In the genomic region with DNA sequence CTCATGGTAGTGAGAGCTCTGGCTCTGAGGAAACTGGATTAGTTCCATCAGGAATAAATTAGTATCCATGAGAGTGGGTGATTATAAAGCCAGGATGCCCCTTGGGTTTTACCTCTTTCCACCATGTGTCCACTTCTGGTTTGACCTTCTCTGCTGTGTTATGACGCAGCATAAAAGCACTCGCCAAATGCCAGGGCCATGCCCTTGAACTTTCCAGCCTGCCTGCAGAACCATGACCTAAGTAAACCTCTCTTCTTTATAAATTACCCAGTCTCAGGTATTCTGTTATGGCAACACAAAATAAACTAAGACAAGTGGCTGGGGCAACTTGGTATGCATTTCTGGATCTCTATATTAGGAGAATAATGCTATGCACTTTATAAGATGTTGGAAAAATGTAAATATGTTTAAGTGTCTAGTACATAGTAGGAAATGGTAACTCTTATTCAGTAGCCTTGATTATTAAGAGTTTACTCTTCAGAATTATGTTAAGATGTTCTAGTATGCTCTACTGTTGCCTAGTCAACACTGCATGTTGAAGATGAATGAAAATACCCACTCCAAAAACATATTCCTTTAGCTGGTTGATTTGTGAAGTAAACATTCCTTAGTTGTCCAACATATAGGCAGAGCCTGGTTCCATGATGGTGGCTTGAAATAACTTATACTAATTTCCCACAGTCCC, we compare ENCODE assay signal across 21 cellular contexts.
"Had no signal": no experiment of that assay in that cellular context is flagged by ENCODE, and none has a peak within 500 bp of the region (broad histone marks: within the 10 kb centered on the region; RNA-seq: fewer than 3 reads in every experiment).

No MANE protein-coding gene starts in this region.

- H3K27ac ChIP-seq: ascending aorta, brain microvascular endothelial cell, coronary artery, dorsolateral prefrontal cortex, gastrocnemius medialis, neutrophil, transverse colon had no signal

- H3K4me1 ChIP-seq: ascending aorta, gastrocnemius medialis, transverse colon had no signal

- DNase-seq: activated CD4-positive, alpha-beta T cell treated with anti-CD3 and anti-CD28 coated beads for 36 hours; activated CD4-positive, CD25-positive, alpha-beta regulatory T cell; activated naive CD4-positive, alpha-beta T cell; activated T-cell treated with anti-CD3 and anti-CD28 coated beads for 4 hours; activated T-cell treated with anti-CD3 and anti-CD28 coated beads, Interleukin-2, amount 50 U/mL, for 72 hours; brain microvascular endothelial cell; dorsolateral prefrontal cortex; effector memory CD4-positive, alpha-beta T cell; gastrocnemius medialis; left cardiac atrium; mesenchymal stem cell; naive thymus-derived CD8-positive, alpha-beta T cell; retina; stimulated activated CD4-positive, alpha-beta T cell treated with anti-CD3 and anti-CD28 coated beads, Interleukin-15, amount 100 ng/mL, for 24 hours; stimulated activated CD4-positive, alpha-beta T cell treated with anti-CD3 and anti-CD28 coated beads, Interleukin-2, amount 100 ng/mL, for 24 hours; stimulated activated naive B cell treated with anti-CD40 and anti-IgM and Interleukin-4, amounts not matched to agents 10 μg/mL and 1 μg/mL and 100 μg/mL, for 72 hours; transverse colon had no signal

- ATAC-seq: activated CD4-positive, alpha-beta T cell treated with anti-CD3 and anti-CD28 coated beads for 36 hours; activated naive CD4-positive, alpha-beta T cell treated with anti-CD3 and anti-CD28 coated beads, Interleukin-2, amount 50 U/mL, for 72 hours; activated T-cell treated with anti-CD3 and anti-CD28 coated beads, Interleukin-2, amount 50 U/mL, for 72 hours; gastrocnemius medialis; left cardiac atrium; naive thymus-derived CD8-positive, alpha-beta T cell; stimulated activated naive B cell treated with anti-CD40 and anti-IgM and Interleukin-4, amounts not matched to agents 10 μg/mL and 1 μg/mL and 100 μg/mL, for 72 hours had no signal

- H3K27me3 ChIP-seq: ascending aorta, brain microvascular endothelial cell, gastrocnemius medialis, neutrophil, transverse colon had no signal

- H3K36me3 ChIP-seq: ascending aorta, brain microvascular endothelial cell, gastrocnemius medialis, neutrophil, transverse colon had no signal

- H3K9me3 ChIP-seq: ascending aorta, gastrocnemius medialis, neutrophil, transverse colon had no signal

- H3K4me3 ChIP-seq: ascending aorta, coronary artery, dorsolateral prefrontal cortex, gastrocnemius medialis, transverse colon had no signal
